ENCODE assay signal across 9 cellular contexts in the genomic region with DNA sequence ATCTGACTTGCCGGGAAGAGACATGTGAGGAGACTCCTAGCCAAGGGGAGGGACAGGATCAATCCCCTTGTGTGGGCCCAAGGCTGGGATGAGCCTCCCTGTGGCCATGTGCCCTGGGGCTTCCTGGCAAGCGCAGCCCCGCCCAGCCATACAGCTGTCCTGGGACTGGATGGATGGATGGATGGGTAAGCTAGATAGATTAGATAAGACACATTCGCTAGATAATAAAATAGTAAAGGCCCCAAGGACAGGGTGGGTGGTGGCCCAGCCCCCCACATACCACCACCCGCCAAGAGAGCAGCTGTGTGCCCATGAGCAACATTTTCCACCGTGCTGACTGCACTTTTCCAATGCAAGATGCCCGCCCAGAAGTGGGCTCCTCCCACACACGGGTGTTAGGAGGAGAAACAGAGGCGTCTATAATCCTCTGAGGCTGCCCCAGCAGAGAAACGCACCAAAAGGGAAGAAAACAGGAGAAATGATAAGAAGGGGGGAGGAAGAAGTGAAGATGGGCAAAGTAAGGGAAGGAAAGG. TPM values are rescaled to one million over a fixed set of nuclear protein-coding genes. Genes with fewer than 3 reads are reported as not detected.
DNase-seq lines count a peak whose midpoint lies in the region; ATAC-seq, FAIRE-seq and TF ChIP-seq lines count a peak whose summit lies in the region.
"Had no signal": no experiment of that assay in that cellular context is flagged by ENCODE, and none has a peak within 500 bp of the region (broad histone marks: within the 10 kb centered on the region; RNA-seq: fewer than 3 reads in every experiment).

No MANE protein-coding gene starts in this region.

- H3K27ac ChIP-seq in HepG2 (ENCODE audit: extremely low read length, insufficient read depth, low read length) (no peak overlapping the region), right lobe of liver (peak overlapping the region in 1 of 3 donors; percentile 68)

- POLR2A ChIA-PET in HepG2 (lab: Yijun Ruan, JAX), result no interaction called here

- no peaks in the 10 kb centered on the region for H3K79me2 ChIP-seq in HepG2 (ENCODE audit: insufficient read depth, low read length)

- no peak for TF ChIP-seq EP300 in HepG2 (IDR thresholded peaks at IDR 0.05; ENCODE audit: low read depth in 2 of 2, low read length in 2 of 2)
- no peak for TF ChIP-seq EP300 in HepG2 (CRISPR knock-in tag; IDR thresholded peaks at IDR 0.05; ENCODE audit: borderline replicate concordance)

- no peak overlapping the region for H2AFZ ChIP-seq in HepG2 (ENCODE audit: low read length)

- H4K20me1 ChIP-seq in HepG2 (ENCODE audit: insufficient read depth, low read length), result no peaks in the 10 kb centered on the region

- intact Hi-C loops in HepG2 (cut with micrococcal nuclease; ENCODE audit: unreplicated experiment) (no loop called here), right lobe of liver (cut with DNase I) (no loop called here)

- H3K9ac ChIP-seq in HepG2 (ENCODE audit: insufficient read depth, low read depth, low read length), result no peak overlapping the region

- peaks cover 46% of the 10 kb centered on the region for H3K36me3 Mint-ChIP-seq in activated naive CD8-positive, alpha-beta T cell treated with anti-CD3 and anti-CD28 coated beads, Interleukin-2, amount 50 U/mL, for 24 hours (ENCODE audit: low read depth)

- H3K4me1 ChIP-seq in HepG2 (ENCODE audit: insufficient read depth, low read length), result peaks cover 11% of the 10 kb centered on the region; the same call in 1 of the 2 replicates
- peaks cover 0 to 6% (median 3%) of the 10 kb centered on the region in 4 donors for H3K4me1 ChIP-seq in right lobe of liver

- in situ Hi-C loops in HepG2 (cut with HindIII; ENCODE audit: extremely low pct_ligation_motif_present, low pct_unique_long_range_greater_than_20kb), result no loop called here

- H3K9me3 ChIP-seq in HepG2 (ENCODE audit: low read length) (no peaks in the 10 kb centered on the region), right lobe of liver (no peaks in the 10 kb centered on the region)

- TF ChIP-seq POLR2A in HepG2 (IDR thresholded peaks at IDR 0.05; ENCODE audit: insufficient read depth in 1 of 2, low read depth in 2 of 2, low read length in 2 of 2), result no peak
- TF ChIP-seq POLR2A in right lobe of liver (IDR thresholded peaks at IDR 0.05), result no peak

- H3K4me1 Mint-ChIP-seq in activated naive CD8-positive, alpha-beta T cell treated with anti-CD3 and anti-CD28 coated beads, Interleukin-2, amount 50 U/mL, for 24 hours, result peaks cover 90% of the 10 kb centered on the region

- 95% methylated on average over 10 of the region's 10 CpGs for WGBS in HepG2 (ENCODE audit: low lambda C conversion rate)
- 50% methylated on average over 8 of the region's 10 CpGs for WGBS in right lobe of liver (ENCODE audit: insufficient coverage, low coverage, low lambda C conversion rate, missing lambda C conversion rate)

- H3K4me3 ChIP-seq in HepG2 (replicated peaks in 1 of 3; ENCODE audit: insufficient read depth in 1 of 3, low read depth in 2 of 3, low read length in 3 of 3) (no peak overlapping the region), right lobe of liver (no peak overlapping the region)

- TF ChIP-seq CTCF in HepG2 (CRISPR knock-in tag; IDR thresholded peaks at IDR 0.05), result no peak
- no peak for TF ChIP-seq CTCF in right lobe of liver (IDR thresholded peaks at IDR 0.05)

- no peak overlapping the region for H3K4me2 ChIP-seq in HepG2 (ENCODE audit: low read depth, low read length)

- H3K27ac Mint-ChIP-seq in activated naive CD8-positive, alpha-beta T cell treated with anti-CD3 and anti-CD28 coated beads, Interleukin-2, amount 50 U/mL, for 24 hours, result peak overlapping the region; percentile 100

- TF ChIP-seq RAD21 in HepG2 (CRISPR knock-in tag; IDR thresholded peaks at IDR 0.05), result no peak

- BruUV-seq in HepG2 (replicated peaks; lab: Mats Ljungman, UMichigan), result no TSS peak

- DNase-seq in HepG2 (ENCODE audit: low spot score) (no peak), right lobe of liver (no peak), mesenteric fat pad (ENCODE audit: low spot score) (peak; percentile 84), NCI-H2196 treated with DMSO at 0.1 percent for 48 hours (lab: John Stamatoyannopoulos, UW; ENCODE audit: unreplicated experiment) (no peak)
- peak; percentile 88 for DNase-seq in activated naive CD8-positive, alpha-beta T cell treated with anti-CD3 and anti-CD28 coated beads, Interleukin-2, amount 50 U/mL, for 24 hours
- peak; percentile 62 for DNase-seq in stimulated activated CD8-positive, alpha-beta memory T cell treated with anti-CD3 and anti-CD28 coated beads, Interleukin-7, amount 100 ng/mL, for 24 hours (ENCODE audit: low read depth)

- no peaks in the 10 kb centered on the region for H3K27me3 Mint-ChIP-seq in activated naive CD8-positive, alpha-beta T cell treated with anti-CD3 and anti-CD28 coated beads, Interleukin-2, amount 50 U/mL, for 24 hours

- H3K36me3 ChIP-seq in HepG2 (replicated peaks in 1 of 2; ENCODE audit: control insufficient read depth in 1 of 2, insufficient read depth in 2 of 2, low read length in 2 of 2) (peaks cover 8 to 25% of the 10 kb centered on the region in 2 experiments; a peak in 4 of 5 replicates), right lobe of liver (peaks cover 0 to 8% (median 2%) of the 10 kb centered on the region in 4 donors)

- ATAC-seq in HepG2 (no peak), right lobe of liver (no peak), HG03571 (IDR thresholded peaks at IDR 0.05; ENCODE audit: unreplicated experiment) (no peak), HG03342 (IDR thresholded peaks at IDR 0.05; ENCODE audit: unreplicated experiment) (no peak)
- peak; percentile 12 for ATAC-seq in activated naive CD8-positive, alpha-beta T cell treated with anti-CD3 and anti-CD28 coated beads, Interleukin-2, amount 50 U/mL, for 24 hours

- CTCF ChIA-PET in HepG2 (lab: Yijun Ruan, JAX; ENCODE audit: low intra/inter-chr PET ratio, low total read pairs), result no interaction called here

- no peak for FAIRE-seq in HepG2 (lab: Jason Lieb, UNC)
- FAIRE-seq: G401.6 had no signal

- no peaks in the 10 kb centered on the region for H3K27me3 ChIP-seq in HepG2 (ENCODE audit: control insufficient read depth in 1 of 2, insufficient read depth in 2 of 2, low read length in 2 of 2)
- H3K27me3 ChIP-seq in right lobe of liver, result no peaks in the 10 kb centered on the region

- H3K4me3 Mint-ChIP-seq in activated naive CD8-positive, alpha-beta T cell treated with anti-CD3 and anti-CD28 coated beads, Interleukin-2, amount 50 U/mL, for 24 hours, result peak overlapping the region; percentile 78

- H3K9me3 Mint-ChIP-seq in activated naive CD8-positive, alpha-beta T cell treated with anti-CD3 and anti-CD28 coated beads, Interleukin-2, amount 50 U/mL, for 24 hours, result no peaks in the 10 kb centered on the region

RNA-seq across cellular contexts. Expression of a gene that starts 25.1 kb away (rescaled TPM):
- total RNA-seq in HepG2 (2016; rRNA removed; fragmentation: Illumina TruSeq; extraction: Trizol) (10.1 and 16.7 TPM in 2 replicates), right lobe of liver (10 to 100 TPM in 4 of 6 experiments, 1 to 10 TPM in 2; 9.2 to 13.3 (median 11.0) TPM), mesenteric fat pad (29.9 TPM)
- 7.6 and 9.2 TPM in 2 replicates for total RNA-seq in HepG2 (2016; cell fraction: cytosol; rRNA removed; fragmentation: Illumina TruSeq; extraction: Trizol; ENCODE audit: low read depth)
- total RNA-seq in HepG2 (2016; cell fraction: insoluble cytoplasmic fraction; rRNA removed; fragmentation: Illumina TruSeq; extraction: Trizol), result 11.2 and 19.1 TPM in 2 replicates
- 9.9 and 11.1 TPM in 2 replicates for total RNA-seq in HepG2 (2016; cell fraction: membrane; rRNA removed; fragmentation: Illumina TruSeq; extraction: Trizol)
- 17.0 and 18.5 TPM in 2 replicates for total RNA-seq in HepG2 (2016; cell fraction: nucleus; rRNA removed; fragmentation: Illumina TruSeq; extraction: Trizol)
- 17.0 and 21.0 TPM in 2 replicates for polyA plus RNA-seq in HepG2 (2011; rRNA removed)
- 10.1 and 18.8 TPM in 2 replicates for polyA plus RNA-seq in HepG2 (2011; cell fraction: cytosol; rRNA removed)
- 96.3 and 129 TPM in 2 replicates for polyA plus RNA-seq in HepG2 (2011; cell fraction: nucleus; rRNA removed)
- 7.7 and 12.7 TPM in 2 replicates for polyA plus RNA-seq in HepG2 (2012)
- 3.5 and 3.6 TPM in 2 replicates for polyA plus RNA-seq in HepG2 (2016; cell fraction: cytosol; fragmentation: Illumina TruSeq; extraction: Trizol; ENCODE audit: low read depth)
- 11.1 and 12.0 TPM in 2 replicates for polyA plus RNA-seq in HepG2 (2016; cell fraction: insoluble cytoplasmic fraction; fragmentation: Illumina TruSeq; extraction: Trizol; ENCODE audit: low read depth)
- 6.7 and 7.4 TPM in 2 replicates for polyA plus RNA-seq in HepG2 (2016; cell fraction: membrane; fragmentation: Illumina TruSeq; extraction: Trizol; ENCODE audit: low read depth)
- 36.9 and 37.2 TPM in 2 replicates for polyA plus RNA-seq in HepG2 (2016; cell fraction: nucleus; fragmentation: Illumina TruSeq; extraction: Trizol; ENCODE audit: insufficient read depth, low read depth)
- polyA minus RNA-seq in HepG2 (2011; rRNA and poly(A)+ RNA removed; ENCODE audit: low replicate concordance), result 46.0 and 46.5 TPM in 2 replicates
- polyA minus RNA-seq in HepG2 (2011; cell fraction: cytosol; rRNA and poly(A)+ RNA removed), result 6.1 and 9.8 TPM in 2 replicates
- polyA minus RNA-seq in HepG2 (2011; cell fraction: nucleus; rRNA and poly(A)+ RNA removed), result 14.4 and 22.9 TPM in 2 replicates

RNA-seq across cellular contexts. Expression of a gene that starts 53.2 kb away (rescaled TPM):
- total RNA-seq in HepG2 (2016; rRNA removed; fragmentation: Illumina TruSeq; extraction: Trizol) (3.5 and 4.0 TPM in 2 replicates), right lobe of liver (not detected), mesenteric fat pad (not detected)
- total RNA-seq in HepG2 (2016; cell fraction: cytosol; rRNA removed; fragmentation: Illumina TruSeq; extraction: Trizol; ENCODE audit: low read depth), result 1.8 and 2.0 TPM in 2 replicates
- 3.9 and 4.6 TPM in 2 replicates for total RNA-seq in HepG2 (2016; cell fraction: insoluble cytoplasmic fraction; rRNA removed; fragmentation: Illumina TruSeq; extraction: Trizol)
- 2.3 and 2.5 TPM in 2 replicates for total RNA-seq in HepG2 (2016; cell fraction: membrane; rRNA removed; fragmentation: Illumina TruSeq; extraction: Trizol)
- total RNA-seq in HepG2 (2016; cell fraction: nucleus; rRNA removed; fragmentation: Illumina TruSeq; extraction: Trizol), result 2.1 and 2.3 TPM in 2 replicates
- 10.5 and 12.8 TPM in 2 replicates for polyA plus RNA-seq in HepG2 (2011; rRNA removed)
- 6.1 and 9.4 TPM in 2 replicates for polyA plus RNA-seq in HepG2 (2011; cell fraction: cytosol; rRNA removed)
- 6.1 and 6.7 TPM in 2 replicates for polyA plus RNA-seq in HepG2 (2011; cell fraction: nucleus; rRNA removed)
- polyA plus RNA-seq in HepG2 (2012), result 5.5 and 6.6 TPM in 2 replicates
- 1.3 and 1.6 TPM in 2 replicates for polyA plus RNA-seq in HepG2 (2016; cell fraction: cytosol; fragmentation: Illumina TruSeq; extraction: Trizol; ENCODE audit: low read depth)
- polyA plus RNA-seq in HepG2 (2016; cell fraction: insoluble cytoplasmic fraction; fragmentation: Illumina TruSeq; extraction: Trizol; ENCODE audit: low read depth), result 4.9 and 5.4 TPM in 2 replicates
- 1.8 TPM in 2 replicates for polyA plus RNA-seq in HepG2 (2016; cell fraction: membrane; fragmentation: Illumina TruSeq; extraction: Trizol; ENCODE audit: low read depth)
- 2.9 and 3.2 TPM in 2 replicates for polyA plus RNA-seq in HepG2 (2016; cell fraction: nucleus; fragmentation: Illumina TruSeq; extraction: Trizol; ENCODE audit: insufficient read depth, low read depth)
- polyA minus RNA-seq in HepG2 (2011; rRNA and poly(A)+ RNA removed; ENCODE audit: low replicate concordance), result 14.4 TPM in 1 of 2 replicates, not detected in the other
- polyA minus RNA-seq in HepG2 (2011; cell fraction: cytosol; rRNA and poly(A)+ RNA removed), result 4.5 and 6.6 TPM in 2 replicates
- polyA minus RNA-seq in HepG2 (2011; cell fraction: nucleus; rRNA and poly(A)+ RNA removed), result 11.3 and 12.3 TPM in 2 replicates

Comparison
In these comparisons a context has a peak if more than half of its experiments do, and no peak if none do; other contexts are left out.
1. DNase-seq: peak in activated naive CD8-positive, alpha-beta T cell treated with anti-CD3 and anti-CD28 coated beads, Interleukin-2, amount 50 U/mL, for 24 hours (single experiment), mesenteric fat pad (single experiment) and stimulated activated CD8-positive, alpha-beta memory T cell treated with anti-CD3 and anti-CD28 coated beads, Interleukin-7, amount 100 ng/mL, for 24 hours (single experiment); none in HepG2 (single experiment), right lobe of liver (0 of 3) and NCI-H2196 treated with DMSO at 0.1 percent for 48 hours (single experiment).